ENCODE assay signal across 17 cellular contexts in the genomic region with DNA sequence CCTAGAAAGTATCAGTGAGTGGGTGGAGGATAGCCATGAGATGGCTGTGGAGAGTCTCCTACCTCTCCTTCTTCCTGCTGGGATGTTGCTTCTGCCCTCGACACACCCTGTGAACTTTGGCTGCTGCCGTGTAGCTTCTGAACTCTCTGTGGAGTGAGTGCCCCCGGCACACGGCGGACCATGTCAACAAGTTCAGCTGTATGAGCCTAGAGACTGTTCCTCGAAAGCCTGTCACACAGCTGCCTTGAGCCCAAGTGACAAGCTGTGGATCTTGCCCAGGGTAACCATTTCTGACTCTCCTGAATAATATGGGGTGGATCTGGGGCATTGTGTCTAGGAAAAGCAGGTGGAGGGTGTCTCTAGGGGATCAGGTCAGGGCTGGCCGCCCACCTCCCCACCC.
DNase-seq lines count a peak whose midpoint lies in the region; ATAC-seq and TF ChIP-seq lines count a peak whose summit lies in the region.
"Had no signal": no experiment of that assay in that cellular context is flagged by ENCODE, and none has a peak within 500 bp of the region (broad histone marks: within the 10 kb centered on the region; RNA-seq: fewer than 3 reads in every experiment).

No MANE protein-coding gene starts in this region.

- H3K9me3 ChIP-seq in gastroesophageal sphincter, result no peaks in the 10 kb centered on the region
- no peaks in the 10 kb centered on the region for H3K9me3 ChIP-seq in mucosa of rectum (ENCODE audit: control insufficient read depth in 2 of 2, low read length in 2 of 2)
- no peaks in the 10 kb centered on the region for H3K9me3 ChIP-seq in smooth muscle cell (replicated peaks; ENCODE audit: low read depth)
- no peaks in the 10 kb centered on the region for H3K9me3 ChIP-seq in esophagus squamous epithelium
- H3K9me3 ChIP-seq: psoas muscle, vagina had no signal

- CTCF ChIA-PET in RWPE1 (lab: Yijun Ruan, JAX), result no interaction called here

- no peaks in the 10 kb centered on the region for H3K36me3 ChIP-seq in gastroesophageal sphincter
- no peaks in the 10 kb centered on the region for H3K36me3 ChIP-seq in mucosa of rectum (ENCODE audit: control insufficient read depth in 2 of 2, insufficient read depth in 2 of 2, low read length in 2 of 2)
- H3K36me3 ChIP-seq in smooth muscle cell (ENCODE audit: low read depth), result no peaks in the 10 kb centered on the region
- H3K36me3 ChIP-seq in esophagus squamous epithelium, result no peaks in the 10 kb centered on the region
- H3K36me3 ChIP-seq: vagina had no signal

- POLR2A ChIA-PET in RWPE1 (lab: Yijun Ruan, JAX; ENCODE audit: low non-redundant PET), result no interaction called here

- WGBS in gastroesophageal sphincter (ENCODE audit: low coverage in 1 of 2), 2 donors, result 67 to 83% methylated on average over 1 of the region's 7 CpGs
- WGBS in smooth muscle cell (ENCODE audit: low lambda C conversion rate), result 84% methylated on average over 7 of the region's 7 CpGs
- 64 to 76% methylated on average over 1 to 6 of the region's 7 CpGs for WGBS in esophagus squamous epithelium, 2 donors

- H3K4me1 ChIP-seq in gastroesophageal sphincter (peaks cover 7 to 94% (median 13%) of the 10 kb centered on the region in 3 donors), mucosa of rectum (ENCODE audit: control insufficient read depth in 2 of 2, insufficient read depth in 2 of 2, low read length in 2 of 2) (peaks cover 8 to 30% of the 10 kb centered on the region in 2 donors), smooth muscle cell (ENCODE audit: low read depth) (peaks cover 27% of the 10 kb centered on the region), esophagus squamous epithelium (peaks cover 0 to 20% (median 11%) of the 10 kb centered on the region in 3 donors)

- peak overlapping the region in 1 of 2 donors; percentile 22 for H3K9ac ChIP-seq in mucosa of rectum (ENCODE audit: low read depth in 1 of 2, low read length in 2 of 2)
- H3K9ac ChIP-seq in smooth muscle cell (ENCODE audit: low read depth), result no peak overlapping the region

- intact Hi-C loops in esophagus squamous epithelium (cut with DNase I), result no loop called here

- TF ChIP-seq CTCF in RWPE1 (conservative IDR thresholded peaks at IDR 0.05; ENCODE audit: low read depth) (no peak), gastroesophageal sphincter (IDR thresholded peaks at IDR 0.05) (no peak), smooth muscle cell (IDR thresholded peaks at IDR 0.05; ENCODE audit: borderline replicate concordance, insufficient read depth, poor library complexity, severe bottlenecking) (no peak), esophagus squamous epithelium (IDR thresholded peaks at IDR 0.05) (no peak)

- peaks cover 4% of the 10 kb centered on the region for H3K79me2 ChIP-seq in smooth muscle cell (ENCODE audit: low read depth)

- TF ChIP-seq POLR2A in gastroesophageal sphincter (IDR thresholded peaks at IDR 0.05), result no peak
- TF ChIP-seq POLR2A in esophagus squamous epithelium (IDR thresholded peaks at IDR 0.05), result no peak

- peak overlapping the region; percentile 76 for H3K27ac ChIP-seq in RWPE1
- H3K27ac ChIP-seq in gastroesophageal sphincter, result peak overlapping the region; percentile 57 to 73 (median 70)
- peak overlapping the region; percentile 24 to 31 for H3K27ac ChIP-seq in mucosa of rectum (ENCODE audit: low read depth in 2 of 2, low read length in 2 of 2)
- no peak overlapping the region for H3K27ac ChIP-seq in smooth muscle cell (ENCODE audit: low read depth)
- H3K27ac ChIP-seq in esophagus squamous epithelium, result peak overlapping the region in 2 of 4 donors; percentile 39 to 62
- H3K27ac ChIP-seq: HL-60, psoas muscle, vagina had no signal

- no peak overlapping the region for H2AFZ ChIP-seq in smooth muscle cell (ENCODE audit: low read depth)

- no peaks in the 10 kb centered on the region for H3F3A ChIP-seq in smooth muscle cell (ENCODE audit: low read depth)

- H3K27me3 ChIP-seq in gastroesophageal sphincter (no peaks in the 10 kb centered on the region), mucosa of rectum (ENCODE audit: control insufficient read depth in 2 of 2, insufficient read depth in 2 of 2, low read length in 2 of 2) (no peaks in the 10 kb centered on the region), smooth muscle cell (ENCODE audit: low read depth) (no peaks in the 10 kb centered on the region), esophagus squamous epithelium (no peaks in the 10 kb centered on the region)
- H3K27me3 ChIP-seq: vagina had no signal

- TF ChIP-seq EP300 in gastroesophageal sphincter (IDR thresholded peaks at IDR 0.05), result no peak

- DNase-seq in RWPE1 (ENCODE audit: low spot score) (no peak), smooth muscle cell (lab: John Stamatoyannopoulos, UW; ENCODE audit: unreplicated experiment) (no peak), esophagus squamous epithelium (lab: John Stamatoyannopoulos, UW) (no peak)
- DNase-seq: activated naive CD4-positive, alpha-beta T cell treated with anti-CD3 and anti-CD28 coated beads for 36 hours; cortex of kidney; foreskin melanocyte; HCEC 1CT; left cardiac atrium; NCI-H187; psoas muscle; stimulated activated naive B cell treated with anti-CD40 and anti-IgM and Interleukin-4, amounts not matched to agents 10 μg/mL and 1 μg/mL and 100 μg/mL, for 72 hours had no signal

- H3K4me2 ChIP-seq in smooth muscle cell, result peak overlapping the region; percentile 33

- H4K20me1 ChIP-seq in smooth muscle cell (ENCODE audit: low read depth), result no peaks in the 10 kb centered on the region

- ATAC-seq in gastroesophageal sphincter, result no peak
- ATAC-seq in HG03095 (IDR thresholded peaks at IDR 0.05; ENCODE audit: unreplicated experiment), result no peak
- no peak for ATAC-seq in GM18870 (IDR thresholded peaks at IDR 0.05; ENCODE audit: unreplicated experiment)
- ATAC-seq: stimulated activated naive B cell treated with anti-CD40 and anti-IgM and Interleukin-4, amounts not matched to agents 10 μg/mL and 1 μg/mL and 100 μg/mL, for 72 hours had no signal

- no peak overlapping the region for H3K4me3 ChIP-seq in gastroesophageal sphincter
- H3K4me3 ChIP-seq in mucosa of rectum (ENCODE audit: low read length in 2 of 2), result no peak overlapping the region
- H3K4me3 ChIP-seq in smooth muscle cell, result no peak overlapping the region
- H3K4me3 ChIP-seq in esophagus squamous epithelium, result no peak overlapping the region
- H3K4me3 ChIP-seq: psoas muscle, vagina had no signal
